In genomic region chr12:48811454-48812090, GRCh38 we compare ENCODE assay signal across 17 cellular contexts. TPM values are rescaled to one million over a fixed set of nuclear protein-coding genes. Genes with fewer than 3 reads are reported as not detected.
DNase-seq lines count a peak whose midpoint lies in the region; ATAC-seq and TF ChIP-seq lines count a peak whose summit lies in the region.
"Had no signal": no experiment of that assay in that cellular context is flagged by ENCODE, and none has a peak within 500 bp of the region (broad histone marks: within the 10 kb centered on the region; RNA-seq: fewer than 3 reads in every experiment).

No MANE protein-coding gene starts in this region.

- peak overlapping the region; percentile 13 for H3K27ac ChIP-seq in CD4-positive, alpha-beta T cell (ENCODE audit: low read depth, low read length)
- peak overlapping the region; percentile 90 to 95 for H3K27ac ChIP-seq in ovary

- TF ChIP-seq CTCF in CD4-positive, alpha-beta T cell (IDR thresholded peaks at IDR 0.05) = no peak
- TF ChIP-seq CTCF in WI38 (IDR thresholded peaks at IDR 0.05; ENCODE audit: low read depth, low read length) (no peak), ovary (IDR thresholded peaks at IDR 0.05) (no peak)

- no peaks in the 10 kb centered on the region for H3K9me3 ChIP-seq in CD4-positive, alpha-beta T cell (ENCODE audit: control insufficient read depth, low read length)
- H3K9me3 ChIP-seq in ovary = no peaks in the 10 kb centered on the region

- WGBS in ovary, 3 donors = 36 to 49% (median 40%) methylated on average over 5 of the region's 5 CpGs

- H3K27me3 Mint-ChIP-seq in CD4-positive, alpha-beta T cell = no peaks in the 10 kb centered on the region
- H3K27me3 Mint-ChIP-seq in immature natural killer cell (ENCODE audit: low read depth in 3 of 3) = peaks cover 1 to 4% (median 2%) of the 10 kb centered on the region in 3 donors

- no peak for TF ChIP-seq POLR2A in ovary (IDR thresholded peaks at IDR 0.05)

- POLR2A ChIA-PET in CD4-positive, alpha-beta T cell (lab: Charles Lee) = no interaction called here

- no peaks in the 10 kb centered on the region for H3K36me3 ChIP-seq in ovary

- H3K4me1 Mint-ChIP-seq in CD4-positive, alpha-beta T cell (ENCODE audit: low read depth) = peaks cover 22% of the 10 kb centered on the region
- peaks cover 22 to 24% of the 10 kb centered on the region in 2 donors for H3K4me1 Mint-ChIP-seq in immature natural killer cell

- no peaks in the 10 kb centered on the region for H3K27me3 ChIP-seq in CD4-positive, alpha-beta T cell (ENCODE audit: control insufficient read depth, insufficient read depth, low read length)
- no peaks in the 10 kb centered on the region for H3K27me3 ChIP-seq in ovary

- no peak overlapping the region for H3K27ac Mint-ChIP-seq in CD4-positive, alpha-beta T cell
- H3K27ac Mint-ChIP-seq in immature natural killer cell = peak overlapping the region in 1 of 6 donors; percentile 23
- H3K27ac Mint-ChIP-seq: activated naive CD8-positive, alpha-beta T cell had no signal

- no peak for ATAC-seq in CD4-positive, alpha-beta T cell (ENCODE audit: poor library complexity)

- peaks cover 24% of the 10 kb centered on the region for H3K4me1 ChIP-seq in ovary (ENCODE audit: insufficient read depth)

- peak overlapping the region; percentile 71 for H3K4me3 Mint-ChIP-seq in CD4-positive, alpha-beta T cell
- no peak overlapping the region for H3K4me3 Mint-ChIP-seq in immature natural killer cell
- H3K4me3 Mint-ChIP-seq: endodermal cell had no signal

- no peaks in the 10 kb centered on the region for H3K9me3 Mint-ChIP-seq in CD4-positive, alpha-beta T cell
- no peaks in the 10 kb centered on the region for H3K9me3 Mint-ChIP-seq in immature natural killer cell
- H3K9me3 Mint-ChIP-seq: endodermal cell, IgD-negative memory B cell had no signal

- H3K4me3 ChIP-seq in WI38 (ENCODE audit: low read depth, low read length) (peak overlapping the region; percentile 34; the same call in 1 of the 2 replicates), ovary (no peak overlapping the region)
- H3K4me3 ChIP-seq: skin epidermis had no signal

- TF ChIP-seq EP300 in ovary (IDR thresholded peaks at IDR 0.05) = no peak

- CTCF ChIA-PET in CD4-positive, alpha-beta T cell (lab: Charles Lee) = interaction anchor here (1.4 kb wide), 1 partner anchor 16 kb away, joined by 3 read pairs; no protein-coding TSS in a partner anchor

- no peak for DNase-seq in CD4-positive, alpha-beta T cell
- DNase-seq in fibroblast of peridontal ligament (ENCODE audit: extremely low read depth) = peak; percentile 44
- DNase-seq in ovary = no peak
- no peak for DNase-seq in mucosa of gallbladder (ENCODE audit: low spot score)
- DNase-seq in DMS79 (lab: John Stamatoyannopoulos, UW) = no peak
- no peak for DNase-seq in SIG-M5 (lab: John Stamatoyannopoulos, UW)
- no peak for DNase-seq in immature natural killer cell
- DNase-seq: activated CD4-positive, alpha-beta T cell treated with anti-CD3 and anti-CD28 coated beads for 4 hours; caudate nucleus; foreskin melanocyte; stimulated activated naive CD4-positive, alpha-beta T cell; T-helper 1 cell had no signal

- H3K36me3 Mint-ChIP-seq in CD4-positive, alpha-beta T cell (ENCODE audit: low read depth) = no peaks in the 10 kb centered on the region
- no peaks in the 10 kb centered on the region for H3K36me3 Mint-ChIP-seq in immature natural killer cell
- H3K36me3 Mint-ChIP-seq: activated naive CD8-positive, alpha-beta T cell; IgD-negative memory B cell had no signal

- intact Hi-C loops in CD4-positive, alpha-beta T cell (cut with DNase I, micrococcal nuclease) = no loop called here
- intact Hi-C loops in ovary (cut with DNase I) = no loop called here

RNA-seq across cellular contexts. Expression of gene CACNB3, which starts 6.7 kb away (rescaled TPM):
- total RNA-seq in CD4-positive, alpha-beta T cell = 1 to 10 TPM; 3.9 to 5.7 TPM
- total RNA-seq in ovary (100 to 1,000 TPM in 3 of 7 donors, 10 to 100 TPM in 4; 24.1 to 162 (median 92.3) TPM), mucosa of gallbladder (43.1 TPM)
- polyA plus RNA-seq in ovary (10 to 100 TPM; 29.5 to 50.5 TPM), immature natural killer cell (1 to 10 TPM in 2 of 3 donors, under 1 TPM in 1; 0.66 to 2.1 (median 1.4) TPM)

RNA-seq across cellular contexts. Expression of gene ADCY6, which starts 22.7 kb away (rescaled TPM):
- not detected for total RNA-seq in CD4-positive, alpha-beta T cell
- total RNA-seq in ovary (10 to 100 TPM; 14.8 to 83.3 (median 51.9) TPM), mucosa of gallbladder (69.9 TPM)
- polyA plus RNA-seq in ovary (10 to 100 TPM; 25.4 to 28.1 TPM), immature natural killer cell (not detected)
- polyA plus RNA-seq: IgD-negative memory B cell had no signal

RNA-seq across cellular contexts. Expression of gene DDX23, which starts 40.4 kb away (rescaled TPM):
- 10 to 100 TPM; 69.4 to 76.5 TPM for total RNA-seq in CD4-positive, alpha-beta T cell
- total RNA-seq in ovary (10 to 100 TPM; 48.0 to 82.2 (median 70.5) TPM), mucosa of gallbladder (85.1 TPM)
- polyA plus RNA-seq in ovary (100 to 1,000 TPM in 1 of 2 donors, 10 to 100 TPM in 1; 60.0 to 108 TPM), immature natural killer cell (10 to 100 TPM; 27.7 to 76.6 (median 37.7) TPM)

RNA-seq across cellular contexts. Expression of gene RND1, which starts 54.1 kb away (rescaled TPM):
- total RNA-seq in CD4-positive, alpha-beta T cell = 1 to 10 TPM; 4.8 to 5.7 TPM
- total RNA-seq in ovary (1 to 10 TPM in 1 of 7 donors, under 1 TPM in 6; 0.23 to 3.8 (median 0.38) TPM), mucosa of gallbladder (14.6 TPM)
- polyA plus RNA-seq in ovary (1 to 10 TPM; 1.2 to 2.1 TPM), immature natural killer cell (1 to 10 TPM in 1 of 3 donors, under 1 TPM in 1, not detected in 1; 0.63 to 1.7 TPM)

Comparison
In these comparisons a context has a peak if more than half of its experiments do, and no peak if none do; other contexts are left out.
1. RNA of gene ADCY6, which starts 22.7 kb away (total RNA-seq): 69.9 TPM in mucosa of gallbladder (single experiment) and 14.8 to 83.3 TPM in ovary; not detected in CD4-positive, alpha-beta T cell; every median in the first group is over 10 times any median in the second.